8 cellular contexts compared by ENCODE assay signal in genomic region chr17:21239680-21240374, GRCh38. TPM values are rescaled to one million over a fixed set of nuclear protein-coding genes. Genes with fewer than 3 reads are reported as not detected.
DNase-seq lines count a peak whose midpoint lies in the region; FAIRE-seq and TF ChIP-seq lines count a peak whose summit lies in the region.

No MANE protein-coding gene starts in this region.

- H3K9me2 ChIP-seq in DOHH2 (replicated peaks; ENCODE audit: control insufficient read depth, low read length) = no peaks in the 10 kb centered on the region

- H3K79me2 ChIP-seq in DOHH2 (ENCODE audit: control insufficient read depth, low read length) (no peaks in the 10 kb centered on the region), astrocyte (ENCODE audit: insufficient read depth, low read length) (no peaks in the 10 kb centered on the region)

- H3K4me2 ChIP-seq in DOHH2 (ENCODE audit: low read length) (no peak overlapping the region), astrocyte (ENCODE audit: low read length) (no peak overlapping the region)

- H3K36me3 ChIP-seq in DOHH2 (ENCODE audit: control insufficient read depth, low read length) (no peaks in the 10 kb centered on the region), astrocyte (ENCODE audit: insufficient read depth, low read length) (no peaks in the 10 kb centered on the region)

- H3K27ac ChIP-seq in DOHH2 (ENCODE audit: low read depth, low read length) (no peak overlapping the region), astrocyte (ENCODE audit: low read depth, low read length) (no peak overlapping the region)

- H3F3A ChIP-seq in DOHH2 (ENCODE audit: control insufficient read depth, insufficient read depth) = no peaks in the 10 kb centered on the region

- intact Hi-C loops in activated T-helper 2 cell treated with anti-CD3 and anti-CD28 coated beads, Interferon-gamma antibody, Interleukin-2, Interleukin-4, amounts not matched to agents 10 μg/mL and 5 μg/mL and 100 μg/mL, durations not matched to agents 14 hours and 24 hours and 36 hours (cut with micrococcal nuclease) = no loop called here

- no peaks in the 10 kb centered on the region for H3K4me1 ChIP-seq in DOHH2 (ENCODE audit: control insufficient read depth, low read length)
- no peaks in the 10 kb centered on the region for H3K4me1 ChIP-seq in astrocyte (ENCODE audit: insufficient read depth, low read length)

- H3K9me3 Mint-ChIP-seq in astrocyte (ENCODE audit: unreplicated experiment) = no peaks in the 10 kb centered on the region
- H3K9me3 Mint-ChIP-seq in activated T-helper 2 cell treated with anti-CD3 and anti-CD28 coated beads, Interferon-gamma antibody, Interleukin-2, Interleukin-4, amounts not matched to agents 10 μg/mL and 5 μg/mL and 100 μg/mL, durations not matched to agents 14 hours and 24 hours and 36 hours = no peaks in the 10 kb centered on the region

- H3K27me3 Mint-ChIP-seq in astrocyte (ENCODE audit: low read depth, unreplicated experiment) = peaks cover 6% of the 10 kb centered on the region
- no peaks in the 10 kb centered on the region for H3K27me3 Mint-ChIP-seq in activated T-helper 2 cell treated with anti-CD3 and anti-CD28 coated beads, Interferon-gamma antibody, Interleukin-2, Interleukin-4, amounts not matched to agents 10 μg/mL and 5 μg/mL and 100 μg/mL, durations not matched to agents 14 hours and 24 hours and 36 hours (ENCODE audit: low read depth)

- no peak overlapping the region for H2AFZ ChIP-seq in astrocyte (ENCODE audit: low read depth, low read length)

- no peak overlapping the region for H3K27ac Mint-ChIP-seq in astrocyte (ENCODE audit: unreplicated experiment)
- no peak overlapping the region for H3K27ac Mint-ChIP-seq in activated T-helper 2 cell treated with anti-CD3 and anti-CD28 coated beads, Interferon-gamma antibody, Interleukin-2, Interleukin-4, amounts not matched to agents 10 μg/mL and 5 μg/mL and 100 μg/mL, durations not matched to agents 14 hours and 24 hours and 36 hours

- no peak overlapping the region for H3K9ac ChIP-seq in astrocyte (ENCODE audit: low read length)

- FAIRE-seq in astrocyte (lab: Jason Lieb, UNC) = no peak

- no peak overlapping the region for H3K4me3 Mint-ChIP-seq in astrocyte (ENCODE audit: unreplicated experiment)
- no peak overlapping the region for H3K4me3 Mint-ChIP-seq in activated T-helper 2 cell treated with anti-CD3 and anti-CD28 coated beads, Interferon-gamma antibody, Interleukin-2, Interleukin-4, amounts not matched to agents 10 μg/mL and 5 μg/mL and 100 μg/mL, durations not matched to agents 14 hours and 24 hours and 36 hours (ENCODE audit: low read depth)

- H4K20me1 ChIP-seq in DOHH2 (ENCODE audit: control insufficient read depth, insufficient read depth, low read depth, low read length) = no peaks in the 10 kb centered on the region
- peaks cover 6% of the 10 kb centered on the region for H4K20me1 ChIP-seq in astrocyte (ENCODE audit: insufficient read depth, low read length)

- peak; percentile 52 for TF ChIP-seq CTCF in DOHH2 (IDR thresholded peaks at IDR 0.05; ENCODE audit: low read depth, low read length, poor library complexity, severe bottlenecking)
- TF ChIP-seq CTCF in astrocyte (IDR thresholded peaks at IDR 0.05; ENCODE audit: insufficient read depth, low read depth, low read length) = peak; percentile 35

- H3K4me1 Mint-ChIP-seq in astrocyte (ENCODE audit: low read depth, unreplicated experiment) = peaks cover 5% of the 10 kb centered on the region
- no peaks in the 10 kb centered on the region for H3K4me1 Mint-ChIP-seq in activated T-helper 2 cell treated with anti-CD3 and anti-CD28 coated beads, Interferon-gamma antibody, Interleukin-2, Interleukin-4, amounts not matched to agents 10 μg/mL and 5 μg/mL and 100 μg/mL, durations not matched to agents 14 hours and 24 hours and 36 hours (ENCODE audit: low read depth)

- H3K9me3 ChIP-seq in DOHH2 (ENCODE audit: control insufficient read depth, insufficient read depth, low read length) = no peaks in the 10 kb centered on the region
- H3K9me3 ChIP-seq in astrocyte (ENCODE audit: insufficient read depth, low read depth, low read length) = no peaks in the 10 kb centered on the region

- peaks cover 4% of the 10 kb centered on the region for H3K36me3 Mint-ChIP-seq in astrocyte (ENCODE audit: low read depth, unreplicated experiment)
- H3K36me3 Mint-ChIP-seq in activated T-helper 2 cell treated with anti-CD3 and anti-CD28 coated beads, Interferon-gamma antibody, Interleukin-2, Interleukin-4, amounts not matched to agents 10 μg/mL and 5 μg/mL and 100 μg/mL, durations not matched to agents 14 hours and 24 hours and 36 hours (ENCODE audit: low read depth) = no peaks in the 10 kb centered on the region

- peaks cover 4% of the 10 kb centered on the region; the same call in 1 of the 2 replicates for H3K27me3 ChIP-seq in DOHH2 (ENCODE audit: control insufficient read depth, low read length)
- H3K27me3 ChIP-seq in astrocyte (ENCODE audit: insufficient read depth, low read length) = no peaks in the 10 kb centered on the region

- peak; percentile 28 for DNase-seq in Jurkat, Clone E6-1 (ENCODE audit: low read depth, low spot score)
- DNase-seq in astrocyte (ENCODE audit: low read depth) = peak; percentile 16
- peak; percentile 60 for DNase-seq in left kidney (ENCODE audit: low read depth, low spot score)
- DNase-seq in activated T-helper 2 cell treated with anti-CD3 and anti-CD28 coated beads, Interferon-gamma antibody, Interleukin-2, Interleukin-4, amounts not matched to agents 10 μg/mL and 5 μg/mL and 100 μg/mL, durations not matched to agents 14 hours and 24 hours and 36 hours (ENCODE audit: low spot score) = no peak
- DNase-seq in GF-D8 (lab: John Stamatoyannopoulos, UW) = no peak
- DNase-seq in HPDE6-E6E7 (ENCODE audit: extremely low spot score) = no peak
- no peak for DNase-seq in NCI-H526 treated with DMSO at 0.1 percent for 48 hours (lab: John Stamatoyannopoulos, UW)

- no peak overlapping the region for H3K4me3 ChIP-seq in DOHH2 (ENCODE audit: low read length)
- H3K4me3 ChIP-seq in Jurkat, Clone E6-1 (ENCODE audit: low read length) = no peak overlapping the region
- H3K4me3 ChIP-seq in astrocyte (ENCODE audit: insufficient read depth, low read depth, low read length) = no peak overlapping the region

RNA-seq across cellular contexts. Expression of gene NATD1, which starts 13.4 kb away (rescaled TPM):
- polyA plus RNA-seq in Jurkat, Clone E6-1 (2012; ENCODE audit: insufficient read depth, insufficient read length) = 3.1 TPM
- total RNA-seq in astrocyte = 7.1 and 7.9 TPM in 2 replicates
- total RNA-seq in activated T-helper 2 cell treated with anti-CD3 and anti-CD28 coated beads, Interferon-gamma antibody, Interleukin-2, Interleukin-4, amounts not matched to agents 10 μg/mL and 5 μg/mL and 100 μg/mL, durations not matched to agents 14 hours and 24 hours and 36 hours = 1.4 and 1.6 TPM in 2 replicates

RNA-seq across cellular contexts. Expression of gene TMEM11, which starts 25.9 kb away (rescaled TPM):
- polyA plus RNA-seq in Jurkat, Clone E6-1 (2012; ENCODE audit: insufficient read depth, insufficient read length) = 39.6 TPM
- total RNA-seq in astrocyte = 30.2 and 31.6 TPM in 2 replicates
- 27.1 and 30.5 TPM in 2 replicates for total RNA-seq in activated T-helper 2 cell treated with anti-CD3 and anti-CD28 coated beads, Interferon-gamma antibody, Interleukin-2, Interleukin-4, amounts not matched to agents 10 μg/mL and 5 μg/mL and 100 μg/mL, durations not matched to agents 14 hours and 24 hours and 36 hours

RNA-seq across cellular contexts. Expression of gene MAP2K3, which starts 44.7 kb away (rescaled TPM):
- 36.6 TPM for polyA plus RNA-seq in Jurkat, Clone E6-1 (2012; ENCODE audit: insufficient read depth, insufficient read length)
- total RNA-seq in astrocyte = 35.5 and 44.3 TPM in 2 replicates
- 149 and 157 TPM in 2 replicates for total RNA-seq in activated T-helper 2 cell treated with anti-CD3 and anti-CD28 coated beads, Interferon-gamma antibody, Interleukin-2, Interleukin-4, amounts not matched to agents 10 μg/mL and 5 μg/mL and 100 μg/mL, durations not matched to agents 14 hours and 24 hours and 36 hours

Comparison
In these comparisons a context has a peak if more than half of its experiments do, and no peak if none do; other contexts are left out.
1. DNase-seq: peak in Jurkat, Clone E6-1 (single experiment), astrocyte (single experiment) and left kidney (single experiment); none in activated T-helper 2 cell treated with anti-CD3 and anti-CD28 coated beads, Interferon-gamma antibody, Interleukin-2, Interleukin-4, amounts not matched to agents 10 μg/mL and 5 μg/mL and 100 μg/mL, durations not matched to agents 14 hours and 24 hours and 36 hours (single experiment), GF-D8 (single experiment), HPDE6-E6E7 (single experiment) and NCI-H526 treated with DMSO at 0.1 percent for 48 hours (single experiment).